18 cellular contexts compared by ENCODE assay signal in genomic region chr11:67387074-67387473, GRCh38. TPM values are rescaled to one million over a fixed set of nuclear protein-coding genes. Genes with fewer than 3 reads are reported as not detected.
DNase-seq lines count a peak whose midpoint lies in the region; ATAC-seq, FAIRE-seq and TF ChIP-seq lines count a peak whose summit lies in the region.
"Had no signal": no experiment of that assay in that cellular context is flagged by ENCODE, and none has a peak within 500 bp of the region (broad histone marks: within the 10 kb centered on the region; RNA-seq: fewer than 3 reads in every experiment).

No MANE protein-coding gene starts in this region.

- no peak overlapping the region for H2AFZ ChIP-seq in HepG2 (ENCODE audit: low read length)

- TF ChIP-seq CTCF in HepG2 (CRISPR knock-in tag; IDR thresholded peaks at IDR 0.05) = no peak
- no peak for TF ChIP-seq CTCF in right lobe of liver (IDR thresholded peaks at IDR 0.05)
- TF ChIP-seq CTCF in stomach (IDR thresholded peaks at IDR 0.05) = no peak
- no peak for TF ChIP-seq CTCF in omental fat pad (IDR thresholded peaks at IDR 0.05)

- BruUV-seq in HepG2 (replicated peaks; lab: Mats Ljungman, UMichigan) = no TSS peak

- H3K9me3 ChIP-seq in HepG2 (ENCODE audit: low read length) (no peaks in the 10 kb centered on the region), right lobe of liver (no peaks in the 10 kb centered on the region), stomach (no peaks in the 10 kb centered on the region)
- no peaks in the 10 kb centered on the region for H3K9me3 ChIP-seq in CD8-positive, alpha-beta memory T cell (ENCODE audit: low read length)
- H3K9me3 ChIP-seq: SJSA1 had no signal

- H3K4me2 ChIP-seq in HepG2 (ENCODE audit: low read depth, low read length) = no peak overlapping the region
- H3K4me2 ChIP-seq: KMS-11 had no signal

- TF ChIP-seq POLR2A in HepG2 (IDR thresholded peaks at IDR 0.05; ENCODE audit: insufficient read depth in 1 of 2, low read depth in 2 of 2, low read length in 2 of 2) = no peak
- no peak for TF ChIP-seq POLR2A in right lobe of liver (IDR thresholded peaks at IDR 0.05)
- TF ChIP-seq POLR2A in stomach (IDR thresholded peaks at IDR 0.05) = no peak

- in situ Hi-C loops in HepG2 (cut with HindIII; ENCODE audit: extremely low pct_ligation_motif_present, low pct_unique_long_range_greater_than_20kb) = loop anchor here (5.0 kb wide), 1 partner anchor 35 kb away; the partner anchor contains the start of gene POLD4

- TF ChIP-seq EP300 in HepG2 (IDR thresholded peaks at IDR 0.05; ENCODE audit: low read depth in 2 of 2, low read length in 2 of 2) (no peak), HepG2 (CRISPR knock-in tag; IDR thresholded peaks at IDR 0.05; ENCODE audit: borderline replicate concordance) (no peak), stomach (IDR thresholded peaks at IDR 0.05) (no peak)

- DNase-seq in HepG2 (ENCODE audit: low spot score) = no peak
- DNase-seq in right lobe of liver = no peak
- peak; percentile 30 for DNase-seq in OCI-M1 (lab: John Stamatoyannopoulos, UW)
- no peak for DNase-seq in memory B cell (ENCODE audit: low spot score in 2 of 2)
- no peak for DNase-seq in stomach
- DNase-seq in CD8-positive, alpha-beta memory T cell = no peak
- DNase-seq in activated CD8-positive, alpha-beta memory T cell treated with anti-CD3 and anti-CD28 coated beads, Interleukin-2, amount 50 U/mL, for 4 hours = no peak
- DNase-seq in omental fat pad (ENCODE audit: low spot score) = no peak
- DNase-seq: CD4-positive, CD25-positive, alpha-beta regulatory T cell; DND-41; GOT3; MM.1S; NCI-H1417; NCI-H1930; NCI-H510A had no signal

- CTCF ChIA-PET in HepG2 (lab: Yijun Ruan, JAX; ENCODE audit: low intra/inter-chr PET ratio, low total read pairs) = no interaction called here
- CTCF ChIA-PET in CD8-positive, alpha-beta memory T cell (lab: Charles Lee) = interaction anchor here (1.2 to 25.1 kb wide), 6 partner anchors 9 to 125 kb away, joined by 4 to 860 read pairs (median 30); partner anchors contain the start of genes AIP, CLCF1, POLD4 and PPP1CA

- peaks cover 33% of the 10 kb centered on the region for H3K4me1 ChIP-seq in HepG2 (ENCODE audit: insufficient read depth, low read length)
- H3K4me1 ChIP-seq in right lobe of liver = peaks cover 0 to 7% (median 0%) of the 10 kb centered on the region in 4 donors
- peaks cover 13 to 36% (median 24%) of the 10 kb centered on the region in 4 donors for H3K4me1 ChIP-seq in stomach
- peaks cover 23% of the 10 kb centered on the region for H3K4me1 ChIP-seq in CD8-positive, alpha-beta memory T cell (ENCODE audit: insufficient read depth, low read length)

- TF ChIP-seq RAD21 in HepG2 (CRISPR knock-in tag; IDR thresholded peaks at IDR 0.05) = no peak

- POLR2A ChIA-PET in HepG2 (lab: Yijun Ruan, JAX) = interaction anchor here (2.2 to 18.5 kb wide), 2 partner anchors 14 to 33 kb away, joined by 8 to 365 read pairs; partner anchors contain the start of genes POLD4 and PPP1CA
- POLR2A ChIA-PET in CD8-positive, alpha-beta memory T cell (lab: Charles Lee) = interaction anchor here (1.1 kb wide), 1 partner anchor 25 kb away, joined by 3 read pairs; no protein-coding TSS in a partner anchor

- no peaks in the 10 kb centered on the region for H4K20me1 ChIP-seq in HepG2 (ENCODE audit: insufficient read depth, low read length)

- no peaks in the 10 kb centered on the region for H3K27me3 Mint-ChIP-seq in memory B cell
- peaks cover 0 to 3% of the 10 kb centered on the region in 2 donors for H3K27me3 Mint-ChIP-seq in CD8-positive, alpha-beta memory T cell

- peaks cover 1 to 23% of the 10 kb centered on the region in 2 experiments; a peak in 3 of 5 replicates for H3K27me3 ChIP-seq in HepG2 (ENCODE audit: control insufficient read depth in 1 of 2, insufficient read depth in 2 of 2, low read length in 2 of 2)
- no peaks in the 10 kb centered on the region for H3K27me3 ChIP-seq in right lobe of liver
- peaks cover 0 to 5% (median 0%) of the 10 kb centered on the region in 3 donors for H3K27me3 ChIP-seq in stomach
- peaks cover 5% of the 10 kb centered on the region for H3K27me3 ChIP-seq in CD8-positive, alpha-beta memory T cell (ENCODE audit: insufficient read depth, low read length, poor library complexity, severe bottlenecking)
- H3K27me3 ChIP-seq: SJSA1 had no signal

- no peak overlapping the region for H3K9ac ChIP-seq in HepG2 (ENCODE audit: insufficient read depth, low read depth, low read length)
- H3K9ac ChIP-seq: KMS-11 had no signal

- FAIRE-seq in HepG2 (lab: Jason Lieb, UNC) = no peak

- peaks cover 4% of the 10 kb centered on the region for H3K79me2 ChIP-seq in HepG2 (ENCODE audit: insufficient read depth, low read length)

- intact Hi-C loops in HepG2 (cut with micrococcal nuclease; ENCODE audit: unreplicated experiment) (loop anchor here (10.0 kb wide), 1 partner anchor 142 kb away; no protein-coding TSS in a partner anchor), right lobe of liver (cut with DNase I) (loop anchor here in 1 of 2 donors (10.0 kb wide), 1 partner anchor 112 kb away; no protein-coding TSS in a partner anchor), stomach (cut with DNase I; ENCODE audit: low total_unique reads) (loop anchor here (10.0 kb wide), 1 partner anchor 132 kb away; no protein-coding TSS in a partner anchor)

- H3K4me3 ChIP-seq in HepG2 (replicated peaks in 1 of 3; ENCODE audit: insufficient read depth in 1 of 3, low read depth in 2 of 3, low read length in 3 of 3) (no peak overlapping the region), right lobe of liver (no peak overlapping the region), stomach (no peak overlapping the region)
- no peak overlapping the region for H3K4me3 ChIP-seq in CD8-positive, alpha-beta memory T cell (ENCODE audit: low read length)
- H3K4me3 ChIP-seq: SJSA1 had no signal

- ATAC-seq in HepG2 (no peak), right lobe of liver (no peak), memory B cell (ENCODE audit: low read depth) (no peak), omental fat pad (ENCODE audit: low FRiP score) (no peak)

- H3K4me3 Mint-ChIP-seq in memory B cell = no peak overlapping the region
- H3K4me3 Mint-ChIP-seq in CD8-positive, alpha-beta memory T cell = no peak overlapping the region
- H3K4me3 Mint-ChIP-seq: CD4-positive, CD25-positive, alpha-beta regulatory T cell had no signal

- WGBS in HepG2 (ENCODE audit: low lambda C conversion rate) = 12% methylated on average over 8 of the region's 9 CpGs
- 31% methylated on average over 8 of the region's 9 CpGs for WGBS in right lobe of liver (ENCODE audit: insufficient coverage, low coverage, low lambda C conversion rate, missing lambda C conversion rate)
- 37 to 45% (median 40%) methylated on average over 8 to 9 of the region's 9 CpGs for WGBS in stomach, 5 donors

- no peaks in the 10 kb centered on the region for H3K36me3 ChIP-seq in HepG2 (replicated peaks in 1 of 2; ENCODE audit: control insufficient read depth in 1 of 2, insufficient read depth in 2 of 2, low read length in 2 of 2)
- no peaks in the 10 kb centered on the region for H3K36me3 ChIP-seq in right lobe of liver
- H3K36me3 ChIP-seq in stomach = no peaks in the 10 kb centered on the region
- no peaks in the 10 kb centered on the region for H3K36me3 ChIP-seq in CD8-positive, alpha-beta memory T cell (ENCODE audit: insufficient read depth, low read length)

- H3K4me1 Mint-ChIP-seq in memory B cell = peaks cover 21% of the 10 kb centered on the region
- peaks cover 20 to 29% (median 25%) of the 10 kb centered on the region in 3 donors for H3K4me1 Mint-ChIP-seq in CD8-positive, alpha-beta memory T cell

- H3K27ac ChIP-seq in HepG2 (ENCODE audit: extremely low read length, insufficient read depth, low read length) = no peak overlapping the region
- H3K27ac ChIP-seq in right lobe of liver = no peak overlapping the region
- no peak overlapping the region for H3K27ac ChIP-seq in stomach
- H3K27ac ChIP-seq in CD8-positive, alpha-beta memory T cell (ENCODE audit: low read depth, low read length) = no peak overlapping the region
- H3K27ac ChIP-seq: KMS-11, SJSA1 had no signal

- no peaks in the 10 kb centered on the region for H3K9me3 Mint-ChIP-seq in memory B cell
- no peaks in the 10 kb centered on the region for H3K9me3 Mint-ChIP-seq in CD8-positive, alpha-beta memory T cell
- H3K9me3 Mint-ChIP-seq: CD4-positive, CD25-positive, alpha-beta regulatory T cell had no signal

- no peaks in the 10 kb centered on the region for H3K36me3 Mint-ChIP-seq in memory B cell
- H3K36me3 Mint-ChIP-seq in CD8-positive, alpha-beta memory T cell = no peaks in the 10 kb centered on the region

- peak overlapping the region; percentile 62 for H3K27ac Mint-ChIP-seq in memory B cell
- H3K27ac Mint-ChIP-seq in CD8-positive, alpha-beta memory T cell = peak overlapping the region in 1 of 8 donors; percentile 69
- H3K27ac Mint-ChIP-seq: CD4-positive, CD25-positive, alpha-beta regulatory T cell had no signal

RNA-seq across cellular contexts. Expression of gene RAD9A, which starts 4.7 kb away (rescaled TPM):
- total RNA-seq in HepG2 (2016; rRNA removed; fragmentation: Illumina TruSeq; extraction: Trizol) (6.1 and 10.1 TPM in 2 replicates), right lobe of liver (10 to 100 TPM in 2 of 6 experiments, 1 to 10 TPM in 4; 5.3 to 13.2 (median 6.2) TPM), stomach (10 to 100 TPM in 4 of 5 donors, 1 to 10 TPM in 1; 7.0 to 88.9 (median 29.5) TPM), omental fat pad (10 to 100 TPM in 2 of 4 donors, 1 to 10 TPM in 2; 5.5 to 18.0 (median 10.4) TPM)
- 4.1 and 5.9 TPM in 2 replicates for total RNA-seq in HepG2 (2016; cell fraction: cytosol; rRNA removed; fragmentation: Illumina TruSeq; extraction: Trizol; ENCODE audit: low read depth)
- total RNA-seq in HepG2 (2016; cell fraction: insoluble cytoplasmic fraction; rRNA removed; fragmentation: Illumina TruSeq; extraction: Trizol) = 5.8 and 13.4 TPM in 2 replicates
- 4.4 and 5.5 TPM in 2 replicates for total RNA-seq in HepG2 (2016; cell fraction: membrane; rRNA removed; fragmentation: Illumina TruSeq; extraction: Trizol)
- total RNA-seq in HepG2 (2016; cell fraction: nucleus; rRNA removed; fragmentation: Illumina TruSeq; extraction: Trizol) = 14.1 and 16.4 TPM in 2 replicates
- polyA plus RNA-seq in HepG2 (2011; rRNA removed) (14.7 and 15.7 TPM in 2 replicates), stomach (10 to 100 TPM; 11.8 to 30.3 (median 17.0) TPM)
- 4.4 and 7.5 TPM in 2 replicates for polyA plus RNA-seq in HepG2 (2011; cell fraction: cytosol; rRNA removed)
- 60.6 and 87.4 TPM in 2 replicates for polyA plus RNA-seq in HepG2 (2011; cell fraction: nucleus; rRNA removed)
- polyA plus RNA-seq in HepG2 (2012) = 6.9 and 9.5 TPM in 2 replicates
- polyA plus RNA-seq in HepG2 (2016; cell fraction: cytosol; fragmentation: Illumina TruSeq; extraction: Trizol; ENCODE audit: low read depth) = 3.7 and 4.6 TPM in 2 replicates
- polyA plus RNA-seq in HepG2 (2016; cell fraction: insoluble cytoplasmic fraction; fragmentation: Illumina TruSeq; extraction: Trizol; ENCODE audit: low read depth) = 6.4 and 7.5 TPM in 2 replicates
- 4.8 and 5.8 TPM in 2 replicates for polyA plus RNA-seq in HepG2 (2016; cell fraction: membrane; fragmentation: Illumina TruSeq; extraction: Trizol; ENCODE audit: low read depth)
- polyA plus RNA-seq in HepG2 (2016; cell fraction: nucleus; fragmentation: Illumina TruSeq; extraction: Trizol; ENCODE audit: insufficient read depth, low read depth) = 61.7 and 63.7 TPM in 2 replicates
- polyA minus RNA-seq in HepG2 (2011; rRNA and poly(A)+ RNA removed; ENCODE audit: low replicate concordance) = 6.7 and 12.7 TPM in 2 replicates
- polyA minus RNA-seq in HepG2 (2011; cell fraction: cytosol; rRNA and poly(A)+ RNA removed) = 1.9 and 4.6 TPM in 2 replicates
- polyA minus RNA-seq in HepG2 (2011; cell fraction: nucleus; rRNA and poly(A)+ RNA removed) = 11.1 TPM in 2 replicates
- total RNA-seq in CD8-positive, alpha-beta memory T cell = 10 to 100 TPM; 36.8 to 38.8 TPM
- 9.4 TPM for polyA plus RNA-seq in CD8-positive, alpha-beta memory T cell

RNA-seq across cellular contexts. Expression of gene CLCF1, which starts 13.7 kb away (rescaled TPM):
- 0.48 and 0.49 TPM in 2 replicates for total RNA-seq in HepG2 (2016; rRNA removed; fragmentation: Illumina TruSeq; extraction: Trizol)
- 0.26 and 0.40 TPM in 2 replicates for total RNA-seq in HepG2 (2016; cell fraction: cytosol; rRNA removed; fragmentation: Illumina TruSeq; extraction: Trizol; ENCODE audit: low read depth)
- total RNA-seq in HepG2 (2016; cell fraction: insoluble cytoplasmic fraction; rRNA removed; fragmentation: Illumina TruSeq; extraction: Trizol) = 0.48 and 0.54 TPM in 2 replicates
- 0.83 and 1.2 TPM in 2 replicates for total RNA-seq in HepG2 (2016; cell fraction: membrane; rRNA removed; fragmentation: Illumina TruSeq; extraction: Trizol)
- total RNA-seq in HepG2 (2016; cell fraction: nucleus; rRNA removed; fragmentation: Illumina TruSeq; extraction: Trizol) = 0.50 and 0.53 TPM in 2 replicates
- polyA plus RNA-seq in HepG2 (2011; rRNA removed) = 0.78 and 0.80 TPM in 2 replicates
- polyA plus RNA-seq in HepG2 (2011; cell fraction: cytosol; rRNA removed) = 0.76 and 1.3 TPM in 2 replicates
- polyA plus RNA-seq in HepG2 (2011; cell fraction: nucleus; rRNA removed) = 2.5 and 3.0 TPM in 2 replicates
- polyA plus RNA-seq in HepG2 (2012) = 0.16 and 0.44 TPM in 2 replicates
- 0.32 and 0.45 TPM in 2 replicates for polyA plus RNA-seq in HepG2 (2016; cell fraction: cytosol; fragmentation: Illumina TruSeq; extraction: Trizol; ENCODE audit: low read depth)
- polyA plus RNA-seq in HepG2 (2016; cell fraction: insoluble cytoplasmic fraction; fragmentation: Illumina TruSeq; extraction: Trizol; ENCODE audit: low read depth) = 0.64 and 0.76 TPM in 2 replicates
- 0.64 and 0.71 TPM in 2 replicates for polyA plus RNA-seq in HepG2 (2016; cell fraction: membrane; fragmentation: Illumina TruSeq; extraction: Trizol; ENCODE audit: low read depth)
- polyA plus RNA-seq in HepG2 (2016; cell fraction: nucleus; fragmentation: Illumina TruSeq; extraction: Trizol; ENCODE audit: insufficient read depth, low read depth) = 2.1 and 3.2 TPM in 2 replicates
- polyA minus RNA-seq in HepG2 (2011; rRNA and poly(A)+ RNA removed; ENCODE audit: low replicate concordance) = 1.7 and 8.5 TPM in 2 replicates
- 0.79 TPM in 1 of 2 replicates, not detected in the other for polyA minus RNA-seq in HepG2 (2011; cell fraction: cytosol; rRNA and poly(A)+ RNA removed)
- polyA minus RNA-seq in HepG2 (2011; cell fraction: nucleus; rRNA and poly(A)+ RNA removed) = 0.25 and 0.26 TPM in 2 replicates
- 1 to 10 TPM in 3 of 6 experiments, under 1 TPM in 3; 0.44 to 3.8 (median 1.3) TPM for total RNA-seq in right lobe of liver
- 10 to 100 TPM in 3 of 5 donors, 1 to 10 TPM in 1, not detected in 1; 2.6 to 69.2 (median 17.8) TPM for total RNA-seq in stomach
- polyA plus RNA-seq in stomach = 1 to 10 TPM; 2.7 to 5.4 (median 3.2) TPM
- 1 to 10 TPM; 3.5 to 4.2 TPM for total RNA-seq in CD8-positive, alpha-beta memory T cell
- polyA plus RNA-seq in CD8-positive, alpha-beta memory T cell = 4.6 TPM
- 10 to 100 TPM in 3 of 4 donors, 1 to 10 TPM in 1; 4.1 to 51.4 (median 25.1) TPM for total RNA-seq in omental fat pad

RNA-seq across cellular contexts. Expression of gene PPP1CA, which starts 14.6 kb away (rescaled TPM):
- total RNA-seq in HepG2 (2016; rRNA removed; fragmentation: Illumina TruSeq; extraction: Trizol) = 170 and 188 TPM in 2 replicates
- total RNA-seq in HepG2 (2016; cell fraction: cytosol; rRNA removed; fragmentation: Illumina TruSeq; extraction: Trizol; ENCODE audit: low read depth) = 49.0 and 62.5 TPM in 2 replicates
- 171 and 181 TPM in 2 replicates for total RNA-seq in HepG2 (2016; cell fraction: insoluble cytoplasmic fraction; rRNA removed; fragmentation: Illumina TruSeq; extraction: Trizol)
- 78.0 and 95.5 TPM in 2 replicates for total RNA-seq in HepG2 (2016; cell fraction: membrane; rRNA removed; fragmentation: Illumina TruSeq; extraction: Trizol)
- 66.5 and 72.2 TPM in 2 replicates for total RNA-seq in HepG2 (2016; cell fraction: nucleus; rRNA removed; fragmentation: Illumina TruSeq; extraction: Trizol)
- polyA plus RNA-seq in HepG2 (2011; rRNA removed) = 149 and 173 TPM in 2 replicates
- polyA plus RNA-seq in HepG2 (2011; cell fraction: cytosol; rRNA removed) = 212 and 274 TPM in 2 replicates
- 137 and 147 TPM in 2 replicates for polyA plus RNA-seq in HepG2 (2011; cell fraction: nucleus; rRNA removed)
- 91.5 and 93.8 TPM in 2 replicates for polyA plus RNA-seq in HepG2 (2012)
- polyA plus RNA-seq in HepG2 (2016; cell fraction: cytosol; fragmentation: Illumina TruSeq; extraction: Trizol; ENCODE audit: low read depth) = 58.1 and 67.4 TPM in 2 replicates
- 192 and 207 TPM in 2 replicates for polyA plus RNA-seq in HepG2 (2016; cell fraction: insoluble cytoplasmic fraction; fragmentation: Illumina TruSeq; extraction: Trizol; ENCODE audit: low read depth)
- polyA plus RNA-seq in HepG2 (2016; cell fraction: membrane; fragmentation: Illumina TruSeq; extraction: Trizol; ENCODE audit: low read depth) = 72.5 and 83.6 TPM in 2 replicates
- 110 and 123 TPM in 2 replicates for polyA plus RNA-seq in HepG2 (2016; cell fraction: nucleus; fragmentation: Illumina TruSeq; extraction: Trizol; ENCODE audit: insufficient read depth, low read depth)
- polyA minus RNA-seq in HepG2 (2011; rRNA and poly(A)+ RNA removed; ENCODE audit: low replicate concordance) = 209 and 295 TPM in 2 replicates
- 83.6 and 84.9 TPM in 2 replicates for polyA minus RNA-seq in HepG2 (2011; cell fraction: cytosol; rRNA and poly(A)+ RNA removed)
- 31.7 and 34.7 TPM in 2 replicates for polyA minus RNA-seq in HepG2 (2011; cell fraction: nucleus; rRNA and poly(A)+ RNA removed)
- total RNA-seq in right lobe of liver = 100 to 1,000 TPM in 2 of 6 experiments, 10 to 100 TPM in 4; 64.2 to 102 (median 71.1) TPM
- total RNA-seq in stomach = 100 to 1,000 TPM in 2 of 5 donors, 10 to 100 TPM in 3; 28.6 to 229 (median 97.9) TPM
- polyA plus RNA-seq in stomach = 100 to 1,000 TPM; 109 to 203 (median 153) TPM
- 100 to 1,000 TPM; 338 to 357 TPM for total RNA-seq in CD8-positive, alpha-beta memory T cell
- 564 TPM for polyA plus RNA-seq in CD8-positive, alpha-beta memory T cell
- 100 to 1,000 TPM in 2 of 4 donors, 10 to 100 TPM in 2; 91.9 to 110 (median 97.6) TPM for total RNA-seq in omental fat pad

RNA-seq across cellular contexts. Expression of gene TBC1D10C, which starts 16.8 kb away (rescaled TPM):
- total RNA-seq in HepG2 (2016; rRNA removed; fragmentation: Illumina TruSeq; extraction: Trizol) (0.81 and 1.0 TPM in 2 replicates), right lobe of liver (1 to 10 TPM in 5 of 6 experiments, under 1 TPM in 1; 0.73 to 2.7 (median 1.9) TPM), stomach (10 to 100 TPM in 1 of 5 donors, 1 to 10 TPM in 3, under 1 TPM in 1; 0.29 to 12.0 (median 3.5) TPM), omental fat pad (1 to 10 TPM; 1.6 to 7.1 (median 3.4) TPM)
- total RNA-seq in HepG2 (2016; cell fraction: cytosol; rRNA removed; fragmentation: Illumina TruSeq; extraction: Trizol; ENCODE audit: low read depth) = 0.44 and 0.81 TPM in 2 replicates
- 0.92 and 1.1 TPM in 2 replicates for total RNA-seq in HepG2 (2016; cell fraction: insoluble cytoplasmic fraction; rRNA removed; fragmentation: Illumina TruSeq; extraction: Trizol)
- 0.45 and 0.59 TPM in 2 replicates for total RNA-seq in HepG2 (2016; cell fraction: membrane; rRNA removed; fragmentation: Illumina TruSeq; extraction: Trizol)
- 0.50 and 0.84 TPM in 2 replicates for total RNA-seq in HepG2 (2016; cell fraction: nucleus; rRNA removed; fragmentation: Illumina TruSeq; extraction: Trizol)
- polyA plus RNA-seq in HepG2 (2011; rRNA removed) (1.8 and 2.8 TPM in 2 replicates), stomach (1 to 10 TPM; 2.8 to 6.1 (median 5.5) TPM)
- 1.3 and 2.7 TPM in 2 replicates for polyA plus RNA-seq in HepG2 (2011; cell fraction: cytosol; rRNA removed)
- 26.5 and 39.6 TPM in 2 replicates for polyA plus RNA-seq in HepG2 (2011; cell fraction: nucleus; rRNA removed)
- 0.97 and 2.1 TPM in 2 replicates for polyA plus RNA-seq in HepG2 (2012)
- 0.19 and 0.28 TPM in 2 replicates for polyA plus RNA-seq in HepG2 (2016; cell fraction: cytosol; fragmentation: Illumina TruSeq; extraction: Trizol; ENCODE audit: low read depth)
- polyA plus RNA-seq in HepG2 (2016; cell fraction: insoluble cytoplasmic fraction; fragmentation: Illumina TruSeq; extraction: Trizol; ENCODE audit: low read depth) = 0.60 and 1.1 TPM in 2 replicates
- 0.57 and 0.73 TPM in 2 replicates for polyA plus RNA-seq in HepG2 (2016; cell fraction: membrane; fragmentation: Illumina TruSeq; extraction: Trizol; ENCODE audit: low read depth)
- polyA plus RNA-seq in HepG2 (2016; cell fraction: nucleus; fragmentation: Illumina TruSeq; extraction: Trizol; ENCODE audit: insufficient read depth, low read depth) = 2.9 and 3.4 TPM in 2 replicates
- 2.2 TPM in 1 of 2 replicates, not detected in the other for polyA minus RNA-seq in HepG2 (2011; rRNA and poly(A)+ RNA removed; ENCODE audit: low replicate concordance)
- polyA minus RNA-seq in HepG2 (2011; cell fraction: cytosol; rRNA and poly(A)+ RNA removed) = 0.59 and 0.88 TPM in 2 replicates
- polyA minus RNA-seq in HepG2 (2011; cell fraction: nucleus; rRNA and poly(A)+ RNA removed) = 2.3 and 3.4 TPM in 2 replicates
- total RNA-seq in CD8-positive, alpha-beta memory T cell = 100 to 1,000 TPM; 102 to 105 TPM
- polyA plus RNA-seq in CD8-positive, alpha-beta memory T cell = 331 TPM
- total RNA-seq: A172, SJSA1 had no signal

RNA-seq across cellular contexts. Expression of gene CARNS1, which starts 28.4 kb away (rescaled TPM):
- total RNA-seq in HepG2 (2016; rRNA removed; fragmentation: Illumina TruSeq; extraction: Trizol) (not detected in 2 replicates), right lobe of liver (under 1 TPM in 5 of 6 experiments, not detected in 1; 0.12 to 0.31 (median 0.22) TPM), stomach (10 to 100 TPM in 3 of 5 donors, 1 to 10 TPM in 1, under 1 TPM in 1; 0.29 to 33.3 (median 15.4) TPM), omental fat pad (10 to 100 TPM in 1 of 4 donors, 1 to 10 TPM in 2, under 1 TPM in 1; 0.47 to 42.6 (median 7.5) TPM)
- total RNA-seq in HepG2 (2016; cell fraction: cytosol; rRNA removed; fragmentation: Illumina TruSeq; extraction: Trizol; ENCODE audit: low read depth) = not detected in 2 replicates
- not detected in 2 replicates for total RNA-seq in HepG2 (2016; cell fraction: insoluble cytoplasmic fraction; rRNA removed; fragmentation: Illumina TruSeq; extraction: Trizol)
- not detected in 2 replicates for total RNA-seq in HepG2 (2016; cell fraction: membrane; rRNA removed; fragmentation: Illumina TruSeq; extraction: Trizol)
- not detected in 2 replicates for total RNA-seq in HepG2 (2016; cell fraction: nucleus; rRNA removed; fragmentation: Illumina TruSeq; extraction: Trizol)
- polyA plus RNA-seq in HepG2 (2011; rRNA removed) (0.01 TPM in 1 of 2 replicates, not detected in the other), stomach (1 to 10 TPM in 2 of 3 donors, under 1 TPM in 1; 0.88 to 3.4 (median 2.4) TPM)
- 0.01 TPM in 1 of 2 replicates, not detected in the other for polyA plus RNA-seq in HepG2 (2011; cell fraction: cytosol; rRNA removed)
- polyA plus RNA-seq in HepG2 (2011; cell fraction: nucleus; rRNA removed) = not detected in 2 replicates
- polyA plus RNA-seq in HepG2 (2012) = 0.04 TPM in 1 of 2 replicates, not detected in the other
- not detected in 2 replicates for polyA plus RNA-seq in HepG2 (2016; cell fraction: cytosol; fragmentation: Illumina TruSeq; extraction: Trizol; ENCODE audit: low read depth)
- polyA plus RNA-seq in HepG2 (2016; cell fraction: insoluble cytoplasmic fraction; fragmentation: Illumina TruSeq; extraction: Trizol; ENCODE audit: low read depth) = not detected in 2 replicates
- polyA plus RNA-seq in HepG2 (2016; cell fraction: membrane; fragmentation: Illumina TruSeq; extraction: Trizol; ENCODE audit: low read depth) = not detected in 2 replicates
- polyA plus RNA-seq in HepG2 (2016; cell fraction: nucleus; fragmentation: Illumina TruSeq; extraction: Trizol; ENCODE audit: insufficient read depth, low read depth) = not detected in 2 replicates
- 0.05 and 0.12 TPM in 2 replicates for polyA minus RNA-seq in HepG2 (2011; rRNA and poly(A)+ RNA removed; ENCODE audit: low replicate concordance)
- polyA minus RNA-seq in HepG2 (2011; cell fraction: cytosol; rRNA and poly(A)+ RNA removed) = not detected in 2 replicates
- polyA minus RNA-seq in HepG2 (2011; cell fraction: nucleus; rRNA and poly(A)+ RNA removed) = not detected in 2 replicates
- total RNA-seq in CD8-positive, alpha-beta memory T cell = 1 to 10 TPM; 2.0 to 2.7 TPM
- 1.8 TPM for polyA plus RNA-seq in CD8-positive, alpha-beta memory T cell
- total RNA-seq: A172, SJSA1 had no signal
